Comparison of ENCODE assay signal across 8 cellular contexts in the genomic region with DNA sequence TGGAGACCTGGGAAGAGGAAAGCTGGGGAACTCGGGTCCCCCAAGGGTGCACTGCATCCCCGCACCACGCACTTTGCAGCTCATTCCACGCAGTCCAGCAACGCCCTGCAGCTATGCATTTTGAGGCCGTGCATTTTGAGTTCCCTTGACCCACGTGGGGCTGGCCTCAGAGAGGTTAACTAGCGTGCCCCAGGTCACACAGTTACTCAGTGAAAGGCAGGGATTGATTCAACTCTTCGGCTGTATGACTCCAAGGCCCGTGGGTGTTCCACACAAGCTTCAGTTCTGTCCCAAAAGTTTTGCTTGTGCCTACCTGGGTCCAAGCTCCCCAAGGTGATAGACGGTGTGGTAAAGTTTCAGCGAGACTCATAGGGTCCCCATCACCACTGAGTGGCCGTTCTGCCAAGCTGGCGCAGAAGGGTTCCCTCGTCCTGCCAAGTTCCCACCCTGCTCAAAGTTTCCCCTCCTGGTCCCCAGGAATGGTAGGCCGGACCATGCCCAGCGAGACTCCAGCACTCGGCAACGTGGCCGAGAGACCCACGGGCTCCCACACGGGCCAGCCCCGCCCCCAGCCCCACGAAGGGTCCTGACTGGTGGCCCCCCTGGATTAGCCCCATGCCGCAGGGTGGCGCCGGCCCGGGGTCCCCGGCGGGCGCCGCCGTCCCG. TPM values are rescaled to one million over a fixed set of nuclear protein-coding genes. Genes with fewer than 3 reads are reported as not detected.
A peak's percentile ranks its signal among the peaks of the same experiment; 100 is the strongest.
DNase-seq lines count a peak whose midpoint lies in the region; ATAC-seq and TF ChIP-seq lines count a peak whose summit lies in the region.

No MANE protein-coding gene starts in this region.

- TF ChIP-seq CTCF in WTC11 (IDR thresholded peaks at IDR 0.05) (no peak), glutamatergic neuron (IDR thresholded peaks at IDR 0.05; ENCODE audit: partially characterized antibody, unreplicated experiment) (no peak)

- H3K27ac Mint-ChIP-seq in WTC11 (peak overlapping the region; percentile 41), glutamatergic neuron (ENCODE audit: unreplicated experiment) (no peak overlapping the region)

- POLR2A ChIA-PET in WTC11 (lab: Charles Lee), result interaction anchor here (0.8 to 1.6 kb wide), 5 partner anchors 14 to 154 kb away, joined by 3 to 7 read pairs (median 4); partner anchors contain the start of gene USP48

- in situ Hi-C loops in G401 (cut with HindIII; ENCODE audit: low sequenced_read_pairs), result no loop called here

- H3K4me1 Mint-ChIP-seq in WTC11, result peaks cover 64% of the 10 kb centered on the region
- peaks cover 7% of the 10 kb centered on the region for H3K4me1 Mint-ChIP-seq in glutamatergic neuron (ENCODE audit: low read depth, unreplicated experiment)

- peak; percentile 49 for DNase-seq in DMS 273 (lab: John Stamatoyannopoulos, UW; ENCODE audit: unreplicated experiment)
- DNase-seq in DMS 273 treated with DMSO at 0.1 percent for 48 hours (lab: John Stamatoyannopoulos, UW), result no peak
- no peak for DNase-seq in WTC11 (ENCODE audit: low spot score)
- DNase-seq in glutamatergic neuron, result no peak
- no peak for DNase-seq in skeletal muscle cell (ENCODE audit: low read depth)
- DNase-seq in cerebellar nuclear complex (lab: John Stamatoyannopoulos, UW), result no peak
- no peak for DNase-seq in G401 (ENCODE audit: low spot score)
- no peak for DNase-seq in middle frontal gyrus (ENCODE audit: extremely low spot score, low spot score)

- CTCF ChIA-PET in WTC11 (lab: Charles Lee), result interaction anchor here (1.1 to 2.0 kb wide), 7 partner anchors 10 to 54 kb away, joined by 3 to 4 read pairs (median 3); no protein-coding TSS in a partner anchor

- H3K9me3 Mint-ChIP-seq in WTC11, result no peaks in the 10 kb centered on the region
- H3K9me3 Mint-ChIP-seq in glutamatergic neuron (ENCODE audit: unreplicated experiment), result peaks cover 4% of the 10 kb centered on the region

- ATAC-seq in WTC11, result peak; percentile 3; the same call in 1 of the 2 replicates

- H3K36me3 Mint-ChIP-seq in WTC11 (no peaks in the 10 kb centered on the region), glutamatergic neuron (ENCODE audit: unreplicated experiment) (no peaks in the 10 kb centered on the region)

- peaks cover 3% of the 10 kb centered on the region; the same call in 1 of the 2 replicates for H3K27me3 Mint-ChIP-seq in WTC11 (ENCODE audit: low read depth)
- H3K27me3 Mint-ChIP-seq in glutamatergic neuron (ENCODE audit: unreplicated experiment), result peaks cover 10% of the 10 kb centered on the region

- peak overlapping the region; percentile 74 for H3K4me3 Mint-ChIP-seq in WTC11
- peak overlapping the region; percentile 46 for H3K4me3 Mint-ChIP-seq in glutamatergic neuron (ENCODE audit: unreplicated experiment)

- H3K4me3 ChIP-seq in skeletal muscle cell (ENCODE audit: low read depth, low read length), result peak overlapping the region; percentile 90

TF ChIP-seq in WTC11, 78 proteins besides CTCF, POLR2A, EP300 and RAD21:
- TF ChIP-seq, protein P1, sequence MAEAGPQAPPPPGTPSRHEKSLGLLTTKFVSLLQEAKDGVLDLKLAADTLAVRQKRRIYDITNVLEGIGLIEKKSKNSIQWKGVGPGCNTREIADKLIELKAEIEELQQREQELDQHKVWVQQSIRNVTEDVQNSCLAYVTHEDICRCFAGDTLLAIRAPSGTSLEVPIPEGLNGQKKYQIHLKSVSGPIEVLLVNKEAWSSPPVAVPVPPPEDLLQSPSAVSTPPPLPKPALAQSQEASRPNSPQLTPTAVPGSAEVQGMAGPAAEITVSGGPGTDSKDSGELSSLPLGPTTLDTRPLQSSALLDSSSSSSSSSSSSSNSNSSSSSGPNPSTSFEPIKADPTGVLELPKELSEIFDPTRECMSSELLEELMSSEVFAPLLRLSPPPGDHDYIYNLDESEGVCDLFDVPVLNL (CRISPR knock-in tag; IDR thresholded peaks at IDR 0.05; ENCODE audit: borderline replicate concordance, low read depth), result no peak
- TF ChIP-seq MAX (CRISPR knock-in tag; IDR thresholded peaks at IDR 0.05) (0 out of 2 replicates have a peak, but pooled peaks have one; percentile 17), FOXP1 (CRISPR knock-in tag; IDR thresholded peaks at IDR 0.05; ENCODE audit: borderline replicate concordance) (0 out of 2 replicates have a peak, but pooled peaks have one; percentile 16)
TF ChIP-seq in WTC11: peak in this region for 2.

RNA-seq across cellular contexts. Expression of gene HSPG2, which starts 0.6 kb away (rescaled TPM):
- total RNA-seq in WTC11 (2021) (120 to 127 TPM (median 120 TPM) in 3 replicates), glutamatergic neuron (ENCODE audit: unreplicated experiment) (3.3 TPM)
- total RNA-seq in G401 (2014; rRNA removed; shearing (Covaris generic)), result 11.9 and 14.4 TPM in 2 replicates

RNA-seq across cellular contexts. Expression of gene CELA3B, which starts 40.3 kb away (rescaled TPM):
- total RNA-seq in WTC11 (2021) (4.4 to 6.7 TPM (median 5.0 TPM) in 3 replicates), glutamatergic neuron (ENCODE audit: unreplicated experiment) (not detected)
- not detected in 2 replicates for total RNA-seq in G401 (2014; rRNA removed; shearing (Covaris generic))
